ENCODE assay signal across 17 cellular contexts in genomic region chr7:82229164-82229563, GRCh38.
DNase-seq lines count a peak whose midpoint lies in the region; ATAC-seq and TF ChIP-seq lines count a peak whose summit lies in the region.
"Had no signal": no experiment of that assay in that cellular context is flagged by ENCODE, and none has a peak within 500 bp of the region (broad histone marks: within the 10 kb centered on the region; RNA-seq: fewer than 3 reads in every experiment).

No MANE protein-coding gene starts in this region.

- peak overlapping the region; percentile 49 for H2BK12ac ChIP-seq in neuronal stem cell (ENCODE audit: low read length)

- no peak overlapping the region for H2AFZ ChIP-seq in neuronal stem cell (ENCODE audit: low read length)
- H2AFZ ChIP-seq: GM23338 had no signal

- H3K9me3 Mint-ChIP-seq in endothelial cell (ENCODE audit: unreplicated experiment), result no peaks in the 10 kb centered on the region
- H3K9me3 Mint-ChIP-seq: CD8-positive, alpha-beta T cell; GM23338; HFFc6 had no signal

- H3K27me3 ChIP-seq in neuronal stem cell (ENCODE audit: control insufficient read depth in 3 of 3, insufficient read depth in 3 of 3, low read depth in 1 of 3, low read length in 3 of 3), result no peaks in the 10 kb centered on the region
- H3K27me3 ChIP-seq: BLaER1 treated with 17β-estradiol and CSF1 and Interleukin-3, amounts not matched to agents 10 nM and 100 nM had no signal

- no peaks in the 10 kb centered on the region for H3K9me3 ChIP-seq in neuronal stem cell (replicated peaks in 1 of 2; ENCODE audit: control insufficient read depth in 2 of 2, insufficient read depth in 1 of 2, low read depth in 1 of 2, low read length in 2 of 2)

- no peak overlapping the region for H2BK15ac ChIP-seq in neuronal stem cell (ENCODE audit: low read length)

- no peak for TF ChIP-seq CTCF in endothelial cell (IDR thresholded peaks at IDR 0.05; ENCODE audit: unreplicated experiment)

- no peak for DNase-seq in left ventricle myocardium superior
- no peak for DNase-seq in Right ventricle myocardium inferior (ENCODE audit: missing footprints)
- DNase-seq in left lobe of liver (ENCODE audit: low spot score), result no peak
- no peak for DNase-seq in neuronal stem cell (ENCODE audit: low spot score)
- no peak for DNase-seq in endothelial cell (ENCODE audit: low spot score)
- DNase-seq in NCI-H510A (lab: John Stamatoyannopoulos, UW), result no peak
- DNase-seq in HCEC 1CT, result no peak
- DNase-seq: Calu3; CD8-positive, alpha-beta T cell; DMS79 treated with DMSO at 0.1 percent for 48 hours; GF-D8; HFFc6 had no signal

- no peak overlapping the region for H3K4me3 ChIP-seq in neuronal stem cell (ENCODE audit: low read length in 2 of 2)
- H3K4me3 ChIP-seq: BLaER1 treated with 17β-estradiol and CSF1 and Interleukin-3, amounts not matched to agents 10 nM and 100 nM; GM23338 had no signal

- intact Hi-C loops in left ventricle myocardium superior (cut with micrococcal nuclease), result no loop called here
- intact Hi-C loops in Right ventricle myocardium inferior (cut with DNase I), result no loop called here

- H3K4me3 Mint-ChIP-seq in endothelial cell (ENCODE audit: unreplicated experiment), result no peak overlapping the region
- H3K4me3 Mint-ChIP-seq: B cell; CD8-positive, alpha-beta T cell; GM23338; HFFc6 had no signal

- H3K9ac ChIP-seq in neuronal stem cell (ENCODE audit: low read depth, low read length, poor library complexity), result no peak overlapping the region
- H3K9ac ChIP-seq: BLaER1 treated with 17β-estradiol and CSF1 and Interleukin-3, amounts not matched to agents 10 nM and 100 nM had no signal

- H3K27me3 Mint-ChIP-seq in endothelial cell (ENCODE audit: unreplicated experiment), result no peaks in the 10 kb centered on the region
- H3K27me3 Mint-ChIP-seq: B cell had no signal

- H2BK5ac ChIP-seq in neuronal stem cell (ENCODE audit: low read length), result no peak overlapping the region

- no peak overlapping the region for H3K4me2 ChIP-seq in neuronal stem cell (ENCODE audit: insufficient read depth, low read length, poor library complexity, severe bottlenecking)
- H3K4me2 ChIP-seq: BLaER1 treated with 17β-estradiol and CSF1 and Interleukin-3, amounts not matched to agents 10 nM and 100 nM; GM23338 had no signal

- no CpG with 5 or more reads among the region's 2 CpGs for WGBS in neuronal stem cell (ENCODE audit: extremely low coverage in 2 of 2, insufficient read length in 2 of 2, insufficient replicate concordance in 1 of 2), 2 donors

- H3K36me3 ChIP-seq in neuronal stem cell (replicated peaks in 1 of 2; ENCODE audit: control insufficient read depth in 2 of 2, insufficient read depth in 2 of 2, low read length in 2 of 2), result no peaks in the 10 kb centered on the region
- H3K36me3 ChIP-seq: BLaER1 treated with 17β-estradiol and CSF1 and Interleukin-3, amounts not matched to agents 10 nM and 100 nM had no signal

- no peak overlapping the region for H4K8ac ChIP-seq in neuronal stem cell (ENCODE audit: low read depth, low read length)

- H2AK5ac ChIP-seq in neuronal stem cell (ENCODE audit: low read depth, low read length), result no peak overlapping the region

- H3K23ac ChIP-seq in neuronal stem cell (ENCODE audit: low read depth, low read length, poor library complexity), result no peak overlapping the region

- no peaks in the 10 kb centered on the region for H3K4me1 ChIP-seq in neuronal stem cell (ENCODE audit: control insufficient read depth in 2 of 2, insufficient read depth in 1 of 2, low read depth in 1 of 2, low read length in 2 of 2)
- H3K4me1 ChIP-seq: BLaER1 treated with 17β-estradiol and CSF1 and Interleukin-3, amounts not matched to agents 10 nM and 100 nM had no signal

- H2BK120ac ChIP-seq in neuronal stem cell (ENCODE audit: low read depth, low read length), result no peak overlapping the region

- H3K18ac ChIP-seq in neuronal stem cell (ENCODE audit: low read length), result no peak overlapping the region

- H3K27ac ChIP-seq in neuronal stem cell (replicated peaks; ENCODE audit: low read length), result no peak overlapping the region
- H3K27ac ChIP-seq: BLaER1 treated with 17β-estradiol and CSF1 and Interleukin-3, amounts not matched to agents 10 nM and 100 nM; HL-60 had no signal

- no peak overlapping the region for H3K27ac Mint-ChIP-seq in endothelial cell (ENCODE audit: unreplicated experiment)
- H3K27ac Mint-ChIP-seq: B cell; CD8-positive, alpha-beta T cell; GM23338; HFFc6 had no signal

- H3K4ac ChIP-seq in neuronal stem cell (ENCODE audit: low read length), result no peak overlapping the region

- no peaks in the 10 kb centered on the region for H3K36me3 Mint-ChIP-seq in endothelial cell (ENCODE audit: low read depth, unreplicated experiment)
- H3K36me3 Mint-ChIP-seq: CD8-positive, alpha-beta T cell had no signal

- H3K79me1 ChIP-seq in neuronal stem cell (ENCODE audit: low read depth, low read length), result no peaks in the 10 kb centered on the region

- no peak overlapping the region for H4K91ac ChIP-seq in neuronal stem cell (ENCODE audit: low read depth, low read length, poor library complexity)

- H3K14ac ChIP-seq in neuronal stem cell (ENCODE audit: low read length), result no peak overlapping the region

- no peaks in the 10 kb centered on the region for H3K4me1 Mint-ChIP-seq in endothelial cell (ENCODE audit: unreplicated experiment)
- H3K4me1 Mint-ChIP-seq: B cell had no signal

- ATAC-seq in left ventricle myocardium superior (peak; percentile 84), Right ventricle myocardium inferior (no peak), left lobe of liver (peak; percentile 48)
- ATAC-seq: CD8-positive, alpha-beta T cell; GM23338; HCT116 had no signal
